8 cellular contexts compared by ENCODE assay signal in genomic region chr20:23362392-23363256, GRCh38. TPM values are rescaled to one million over a fixed set of nuclear protein-coding genes. Genes with fewer than 3 reads are reported as not detected.
DNase-seq lines count a peak whose midpoint lies in the region; ATAC-seq and TF ChIP-seq lines count a peak whose summit lies in the region.

No MANE protein-coding gene starts in this region.

- H3K27ac ChIP-seq in CD8-positive, alpha-beta memory T cell (ENCODE audit: low read depth, low read length), result peak overlapping the region; percentile 91
- peak overlapping the region; percentile 99 for H3K27ac ChIP-seq in VCaP
- H3K27ac ChIP-seq in esophagus (ENCODE audit: low read depth in 2 of 2, low read length in 1 of 2), result peak overlapping the region; percentile 88
- peak overlapping the region; percentile 53 for H3K27ac ChIP-seq in muscle layer of duodenum (ENCODE audit: low read length)

- TF ChIP-seq CTCF in VCaP (conservative IDR thresholded peaks at IDR 0.05), result no peak

- 5% methylated on average over 47 to 50 of the region's 50 CpGs for WGBS in esophagus, 2 donors

- POLR2A ChIA-PET in CD8-positive, alpha-beta memory T cell (lab: Charles Lee), result interaction anchor here (0.6 to 1.6 kb wide), 2 partner anchors 12 kb away, joined by 3 to 23 read pairs; partner anchors contain the start of gene NXT1

- peak in 4 of 5 donors; percentile 23 to 67 (median 39) for DNase-seq in CD8-positive, alpha-beta memory T cell
- DNase-seq in HuH-7 (ENCODE audit: low spot score), result peak; percentile 40
- DNase-seq in T1000 (lab: John Stamatoyannopoulos, UW), result no peak
- no peak for DNase-seq in NCI-H1436 treated with DMSO at 0.1 percent for 48 hours (lab: John Stamatoyannopoulos, UW)

- peaks cover 8% of the 10 kb centered on the region for H3K36me3 ChIP-seq in CD8-positive, alpha-beta memory T cell (ENCODE audit: insufficient read depth, low read length)
- H3K36me3 ChIP-seq in esophagus (ENCODE audit: control insufficient read depth in 2 of 2, insufficient read depth in 2 of 2, low read length in 1 of 2) (peaks cover 0 to 12% of the 10 kb centered on the region in 2 donors), muscle layer of duodenum (ENCODE audit: control insufficient read depth in 1 of 2, insufficient read depth in 2 of 2, low read length in 2 of 2) (no peaks in the 10 kb centered on the region)

- H3K9me3 ChIP-seq in CD8-positive, alpha-beta memory T cell (ENCODE audit: low read length), result no peaks in the 10 kb centered on the region
- no peaks in the 10 kb centered on the region for H3K9me3 ChIP-seq in esophagus (ENCODE audit: control insufficient read depth in 2 of 2, insufficient read depth in 1 of 2, low read depth in 1 of 2, low read length in 1 of 2)
- H3K9me3 ChIP-seq in muscle layer of duodenum (ENCODE audit: control insufficient read depth in 1 of 2, low read length in 2 of 2), result no peaks in the 10 kb centered on the region

- H3K27me3 ChIP-seq in CD8-positive, alpha-beta memory T cell (ENCODE audit: insufficient read depth, low read length, poor library complexity, severe bottlenecking), result no peaks in the 10 kb centered on the region
- H3K27me3 ChIP-seq in esophagus (ENCODE audit: control insufficient read depth in 1 of 2, insufficient read depth in 2 of 2, low read length in 2 of 2) (no peaks in the 10 kb centered on the region), muscle layer of duodenum (ENCODE audit: low read depth, low read length) (no peaks in the 10 kb centered on the region)

- peaks cover 0 to 6% of the 10 kb centered on the region in 2 donors for H3K27me3 Mint-ChIP-seq in CD8-positive, alpha-beta memory T cell

- peak overlapping the region; percentile 97 to 100 (median 98) for H3K27ac Mint-ChIP-seq in CD8-positive, alpha-beta memory T cell

- peak; percentile 10 for ATAC-seq in GM19467 (IDR thresholded peaks at IDR 0.05; ENCODE audit: unreplicated experiment)

- H3K9me3 Mint-ChIP-seq in CD8-positive, alpha-beta memory T cell, result peaks cover 0 to 3% (median 0%) of the 10 kb centered on the region in 5 donors

- CTCF ChIA-PET in CD8-positive, alpha-beta memory T cell (lab: Charles Lee), result interaction anchor here (2.2 to 3.6 kb wide), 2 partner anchors 13 to 58 kb away, joined by 7 to 11 read pairs; partner anchors contain the start of genes NAPB and NXT1

- H3K4me1 Mint-ChIP-seq in CD8-positive, alpha-beta memory T cell, result peaks cover 59 to 73% (median 64%) of the 10 kb centered on the region in 3 donors

- H3K36me3 Mint-ChIP-seq in CD8-positive, alpha-beta memory T cell, result peaks cover 7 to 32% (median 7%) of the 10 kb centered on the region in 3 donors

- H3K4me1 ChIP-seq in CD8-positive, alpha-beta memory T cell (ENCODE audit: insufficient read depth, low read length), result peaks cover 55% of the 10 kb centered on the region
- peaks cover 0 to 8% of the 10 kb centered on the region in 2 donors for H3K4me1 ChIP-seq in esophagus (ENCODE audit: control insufficient read depth in 2 of 2, insufficient read depth in 2 of 2, low read length in 1 of 2)
- peaks cover 13 to 38% of the 10 kb centered on the region in 2 donors for H3K4me1 ChIP-seq in muscle layer of duodenum (ENCODE audit: control insufficient read depth in 1 of 2, insufficient read depth in 2 of 2, low read length in 2 of 2)

- peak overlapping the region; percentile 90 to 99 (median 96) for H3K4me3 Mint-ChIP-seq in CD8-positive, alpha-beta memory T cell

- H3K4me3 ChIP-seq in CD8-positive, alpha-beta memory T cell (ENCODE audit: low read length), result peak overlapping the region; percentile 58
- H3K4me3 ChIP-seq in esophagus (ENCODE audit: low read depth in 1 of 2, low read length in 2 of 2) (peak overlapping the region; percentile 68 to 70), muscle layer of duodenum (ENCODE audit: low read depth in 1 of 2, low read length in 2 of 2) (peak overlapping the region; percentile 79)

RNA-seq across cellular contexts. Expression of gene GZF1, which starts 0.6 kb away (rescaled TPM):
- 10 to 100 TPM; 11.9 to 12.5 TPM for total RNA-seq in CD8-positive, alpha-beta memory T cell
- 3.8 TPM for polyA plus RNA-seq in CD8-positive, alpha-beta memory T cell
- 1 to 10 TPM; 3.2 to 3.6 TPM for polyA plus RNA-seq in esophagus

RNA-seq across cellular contexts. Expression of gene NXT1, which starts 12.0 kb away (rescaled TPM):
- total RNA-seq in CD8-positive, alpha-beta memory T cell, result 10 to 100 TPM; 48.9 to 52.9 TPM
- polyA plus RNA-seq in CD8-positive, alpha-beta memory T cell, result 65.0 TPM
- 10 to 100 TPM; 12.9 to 22.1 TPM for polyA plus RNA-seq in esophagus

RNA-seq across cellular contexts. Expression of gene NAPB, which starts 58.7 kb away (rescaled TPM):
- 1 to 10 TPM; 7.4 to 7.6 TPM for total RNA-seq in CD8-positive, alpha-beta memory T cell
- 5.2 TPM for polyA plus RNA-seq in CD8-positive, alpha-beta memory T cell
- 1 to 10 TPM; 3.4 to 4.7 TPM for polyA plus RNA-seq in esophagus

Comparison
In these comparisons a context has a peak if more than half of its experiments do, and no peak if none do; other contexts are left out.
1. DNase-seq: peak in CD8-positive, alpha-beta memory T cell (4 of 5) and HuH-7 (single experiment); none in T1000 (single experiment) and NCI-H1436 treated with DMSO at 0.1 percent for 48 hours (single experiment).
2. Peak in every context shown above with its lines, with median percentiles within 50 percentile points of each other: H3K27ac ChIP-seq and H3K4me3 ChIP-seq.